ENCODE assay signal across 36 cellular contexts in the genomic region with DNA sequence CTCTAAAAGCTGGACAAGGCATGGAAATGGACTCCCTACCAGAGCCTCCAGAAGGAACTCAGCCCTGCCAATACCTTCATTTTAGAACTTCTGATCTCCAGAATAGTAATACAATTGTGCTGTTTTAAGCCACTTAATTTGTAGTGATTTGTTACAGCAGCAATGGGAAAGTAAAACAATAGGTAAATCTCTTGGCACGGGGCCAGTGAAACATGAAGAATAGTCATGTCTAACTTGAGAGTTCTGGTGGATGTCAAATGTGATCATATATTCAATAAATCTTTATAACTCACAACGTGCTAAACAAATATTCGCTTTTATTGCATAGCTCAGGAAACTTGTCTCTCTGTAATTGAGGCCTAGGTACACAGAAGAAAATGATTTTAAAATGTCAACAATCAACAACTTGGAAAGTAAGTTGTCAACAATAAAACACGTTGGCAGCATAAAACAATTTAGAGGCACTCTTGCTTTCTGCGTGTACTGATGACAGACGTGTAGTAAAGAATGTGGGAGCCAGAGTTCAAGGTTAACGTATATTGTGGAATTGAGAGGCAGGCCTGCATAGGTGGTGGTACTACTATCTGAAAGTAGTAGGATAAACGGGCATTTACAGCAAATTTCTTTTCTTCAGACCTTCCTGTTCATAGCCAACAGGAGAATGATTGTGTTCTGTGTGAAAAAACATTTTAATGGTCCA.
"Had no signal": no experiment of that assay in that cellular context is flagged by ENCODE, and none has a peak within 500 bp of the region (broad histone marks: within the 10 kb centered on the region; RNA-seq: fewer than 3 reads in every experiment).

No MANE protein-coding gene starts in this region.

- H3K9me3 Mint-ChIP-seq: activated CD4-positive, alpha-beta T cell treated with anti-CD3 and anti-CD28 coated beads, Interleukin-2, amount 10 ng/mL, durations not matched to agents 24 days and 14 days; activated naive CD8-positive, alpha-beta T cell treated with anti-CD3 and anti-CD28 coated beads, Interleukin-2, amount 50 U/mL, for 24 hours; activated T-helper 1 cell treated with anti-CD3 and anti-CD28 coated beads, Interleukin-12 subunit alpha, Interleukin-12 subunit beta, Interleukin-2, Interleukin-4 antibody, amounts not matched to agents 30 ng/mL and 10 ng/mL and 1 ng/mL, durations not matched to agents 14 hours and 24 hours and 36 hours; activated T-helper 2 cell treated with anti-CD3 and anti-CD28 coated beads, Interferon-gamma antibody, Interleukin-2, Interleukin-4, amounts not matched to agents 10 μg/mL and 5 μg/mL and 100 μg/mL, durations not matched to agents 14 hours and 24 hours and 36 hours; endodermal cell; T-helper 2 cell treated with Interferon-gamma antibody and Interleukin-4, amounts not matched to agents 5 μg/mL and 100 μg/mL, for 36 hours had no signal

- H3K4me3 Mint-ChIP-seq: activated B cell treated with CpG ODN at 0.5 μM for 24 hours; activated CD4-positive, alpha-beta memory T cell treated with anti-CD3 and anti-CD28 coated beads for 36 hours; activated CD4-positive, alpha-beta T cell treated with anti-CD3 and anti-CD28 coated beads for 36 hours; activated CD4-positive, alpha-beta T cell treated with anti-CD3 and anti-CD28 coated beads, Interleukin-2, amount 10 ng/mL, durations not matched to agents 24 days and 14 days; activated CD8-positive, alpha-beta memory T cell treated with anti-CD3 and anti-CD28 coated beads, Interleukin-2, amount 10 ng/mL, durations not matched to agents 7 days and 5 days; activated CD8-positive, alpha-beta T cell treated with anti-CD3 and anti-CD28 coated beads, Interleukin-2, amount 10 ng/mL, durations not matched to agents 7 days and 5 days; activated naive CD4-positive, alpha-beta T cell treated with anti-CD3 and anti-CD28 coated beads for 36 hours; activated naive CD4-positive, alpha-beta T cell treated with anti-CD3 and anti-CD28 coated beads, Interleukin-2, amount 50 U/mL, for 24 hours; activated naive CD8-positive, alpha-beta T cell treated with anti-CD3 and anti-CD28 coated beads for 36 hours; activated naive CD8-positive, alpha-beta T cell treated with anti-CD3 and anti-CD28 coated beads, Interleukin-2, amount 50 U/mL, for 24 hours; activated T-helper 1 cell treated with anti-CD3 and anti-CD28 coated beads, Interleukin-12 subunit alpha, Interleukin-12 subunit beta, Interleukin-2, Interleukin-4 antibody, amounts not matched to agents 30 ng/mL and 10 ng/mL and 1 ng/mL, durations not matched to agents 14 hours and 24 hours and 36 hours; dendritic cell treated with granulocyte-macrophage colony-stimulating factor and Interleukin-4, amounts not matched to agents 40 ng/mL and 50 ng/mL, for 4 days; endodermal cell; T-helper 17 cell; T-helper 2 cell treated with Interferon-gamma antibody and Interleukin-4, amounts not matched to agents 5 μg/mL and 100 μg/mL, for 36 hours had no signal

- H3K9me3 ChIP-seq: adrenal gland, body of pancreas, gastrocnemius medialis had no signal

- H3K4me1 ChIP-seq: adrenal gland, body of pancreas, foreskin keratinocyte, gastrocnemius medialis, heart left ventricle had no signal

- H3K4me3 ChIP-seq: adrenal gland, body of pancreas, cardiac muscle cell, coronary artery, dorsolateral prefrontal cortex, gastrocnemius medialis, heart left ventricle had no signal

- H3K27me3 ChIP-seq: adrenal gland, body of pancreas, cardiac muscle cell, dorsolateral prefrontal cortex, foreskin keratinocyte, gastrocnemius medialis, heart left ventricle had no signal

- DNase-seq: activated B cell treated with CpG ODN at 0.5 μM for 24 hours; activated CD4-positive, alpha-beta memory T cell treated with anti-CD3 and anti-CD28 coated beads for 36 hours; activated CD4-positive, alpha-beta T cell treated with anti-CD3 and anti-CD28 coated beads for 36 hours; activated CD4-positive, alpha-beta T cell treated with anti-CD3 and anti-CD28 coated beads, Interleukin-2, amount 10 ng/mL, durations not matched to agents 24 days and 14 days; activated CD8-positive, alpha-beta memory T cell treated with anti-CD3 and anti-CD28 coated beads, Interleukin-2, amount 10 ng/mL, durations not matched to agents 7 days and 5 days; activated CD8-positive, alpha-beta memory T cell treated with anti-CD3 and anti-CD28 coated beads, Interleukin-2, amount 50 U/mL, for 4 hours; activated CD8-positive, alpha-beta T cell treated with anti-CD3 and anti-CD28 coated beads, Interleukin-2, amount 10 ng/mL, durations not matched to agents 7 days and 5 days; activated effector memory CD4-positive, alpha-beta T cell treated with anti-CD3 and anti-CD28 coated beads, Interleukin-2, amount 50 U/mL, for 16 hours; activated naive CD4-positive, alpha-beta T cell treated with anti-CD3 and anti-CD28 coated beads for 36 hours; activated naive CD8-positive, alpha-beta T cell treated with anti-CD3 and anti-CD28 coated beads for 36 hours; activated naive CD8-positive, alpha-beta T cell treated with anti-CD3 and anti-CD28 coated beads, Interleukin-2, amount 50 U/mL, for 24 hours; activated T-cell treated with anti-CD3 and anti-CD28 coated beads, Interleukin-2, amount 50 U/mL, for 1 hour; activated T-cell treated with anti-CD3 and anti-CD28 coated beads, Interleukin-2, amount 50 U/mL, for 48 hours; adrenal gland; aorta; body of pancreas; central memory CD4-positive, alpha-beta T cell; cerebellar nuclear complex; dorsolateral prefrontal cortex; effector memory CD4-positive, alpha-beta T cell; endodermal cell; foreskin keratinocyte; gastrocnemius medialis; glutamatergic neuron; heart left ventricle; T-helper 1 cell; T-helper 17 cell; T1000; WERI-Rb-1 had no signal

- H3K27ac Mint-ChIP-seq: activated B cell treated with CpG ODN at 0.5 μM for 24 hours; activated CD4-positive, alpha-beta memory T cell treated with anti-CD3 and anti-CD28 coated beads for 36 hours; activated CD4-positive, alpha-beta T cell treated with anti-CD3 and anti-CD28 coated beads for 36 hours; activated CD4-positive, alpha-beta T cell treated with anti-CD3 and anti-CD28 coated beads, Interleukin-2, amount 10 ng/mL, durations not matched to agents 24 days and 14 days; activated CD8-positive, alpha-beta memory T cell treated with anti-CD3 and anti-CD28 coated beads, Interleukin-2, amount 10 ng/mL, durations not matched to agents 7 days and 5 days; activated CD8-positive, alpha-beta T cell treated with anti-CD3 and anti-CD28 coated beads, Interleukin-2, amount 10 ng/mL, durations not matched to agents 7 days and 5 days; activated naive CD4-positive, alpha-beta T cell treated with anti-CD3 and anti-CD28 coated beads for 36 hours; activated naive CD4-positive, alpha-beta T cell treated with anti-CD3 and anti-CD28 coated beads, Interleukin-2, amount 50 U/mL, for 24 hours; activated naive CD8-positive, alpha-beta T cell treated with anti-CD3 and anti-CD28 coated beads for 36 hours; activated naive CD8-positive, alpha-beta T cell treated with anti-CD3 and anti-CD28 coated beads, Interleukin-2, amount 50 U/mL, for 24 hours; activated T-helper 1 cell treated with anti-CD3 and anti-CD28 coated beads, Interleukin-12 subunit alpha, Interleukin-12 subunit beta, Interleukin-2, Interleukin-4 antibody, amounts not matched to agents 30 ng/mL and 10 ng/mL and 1 ng/mL, durations not matched to agents 14 hours and 24 hours and 36 hours; activated T-helper 2 cell treated with anti-CD3 and anti-CD28 coated beads, Interferon-gamma antibody, Interleukin-2, Interleukin-4, amounts not matched to agents 10 μg/mL and 5 μg/mL and 100 μg/mL, durations not matched to agents 14 hours and 24 hours and 36 hours; dendritic cell treated with granulocyte-macrophage colony-stimulating factor and Interleukin-4, amounts not matched to agents 40 ng/mL and 50 ng/mL, for 4 days; endodermal cell; T-helper 17 cell; T-helper 2 cell treated with Interferon-gamma antibody and Interleukin-4, amounts not matched to agents 5 μg/mL and 100 μg/mL, for 36 hours had no signal

- H3K36me3 ChIP-seq: adrenal gland, cardiac muscle cell, gastrocnemius medialis, heart left ventricle, WERI-Rb-1 had no signal

- H3K36me3 Mint-ChIP-seq: activated CD4-positive, alpha-beta memory T cell treated with anti-CD3 and anti-CD28 coated beads for 36 hours; activated CD8-positive, alpha-beta memory T cell treated with anti-CD3 and anti-CD28 coated beads, Interleukin-2, amount 10 ng/mL, durations not matched to agents 7 days and 5 days; activated naive CD4-positive, alpha-beta T cell treated with anti-CD3 and anti-CD28 coated beads, Interleukin-2, amount 50 U/mL, for 24 hours; activated naive CD8-positive, alpha-beta T cell treated with anti-CD3 and anti-CD28 coated beads for 36 hours had no signal

- H3K4me1 Mint-ChIP-seq: activated B cell treated with CpG ODN at 0.5 μM for 24 hours; activated CD4-positive, alpha-beta T cell treated with anti-CD3 and anti-CD28 coated beads for 36 hours; activated CD4-positive, alpha-beta T cell treated with anti-CD3 and anti-CD28 coated beads, Interleukin-2, amount 10 ng/mL, durations not matched to agents 24 days and 14 days; activated CD8-positive, alpha-beta memory T cell treated with anti-CD3 and anti-CD28 coated beads, Interleukin-2, amount 10 ng/mL, durations not matched to agents 7 days and 5 days; activated naive CD4-positive, alpha-beta T cell treated with anti-CD3 and anti-CD28 coated beads, Interleukin-2, amount 50 U/mL, for 24 hours; activated naive CD8-positive, alpha-beta T cell treated with anti-CD3 and anti-CD28 coated beads for 36 hours; activated naive CD8-positive, alpha-beta T cell treated with anti-CD3 and anti-CD28 coated beads, Interleukin-2, amount 50 U/mL, for 24 hours; endodermal cell; T-helper 17 cell had no signal

- H3K27ac ChIP-seq: adrenal gland, body of pancreas, cardiac muscle cell, coronary artery, dorsolateral prefrontal cortex, foreskin keratinocyte, gastrocnemius medialis, heart left ventricle, WERI-Rb-1 had no signal

- H3K27me3 Mint-ChIP-seq: activated B cell treated with CpG ODN at 0.5 μM for 24 hours; activated CD4-positive, alpha-beta memory T cell treated with anti-CD3 and anti-CD28 coated beads for 36 hours; activated CD4-positive, alpha-beta T cell treated with anti-CD3 and anti-CD28 coated beads, Interleukin-2, amount 10 ng/mL, durations not matched to agents 24 days and 14 days; activated CD8-positive, alpha-beta memory T cell treated with anti-CD3 and anti-CD28 coated beads, Interleukin-2, amount 10 ng/mL, durations not matched to agents 7 days and 5 days; activated naive CD8-positive, alpha-beta T cell treated with anti-CD3 and anti-CD28 coated beads for 36 hours; activated naive CD8-positive, alpha-beta T cell treated with anti-CD3 and anti-CD28 coated beads, Interleukin-2, amount 50 U/mL, for 24 hours; dendritic cell treated with granulocyte-macrophage colony-stimulating factor and Interleukin-4, amounts not matched to agents 40 ng/mL and 50 ng/mL, for 4 days; T-helper 17 cell had no signal
